In the genomic region with DNA sequence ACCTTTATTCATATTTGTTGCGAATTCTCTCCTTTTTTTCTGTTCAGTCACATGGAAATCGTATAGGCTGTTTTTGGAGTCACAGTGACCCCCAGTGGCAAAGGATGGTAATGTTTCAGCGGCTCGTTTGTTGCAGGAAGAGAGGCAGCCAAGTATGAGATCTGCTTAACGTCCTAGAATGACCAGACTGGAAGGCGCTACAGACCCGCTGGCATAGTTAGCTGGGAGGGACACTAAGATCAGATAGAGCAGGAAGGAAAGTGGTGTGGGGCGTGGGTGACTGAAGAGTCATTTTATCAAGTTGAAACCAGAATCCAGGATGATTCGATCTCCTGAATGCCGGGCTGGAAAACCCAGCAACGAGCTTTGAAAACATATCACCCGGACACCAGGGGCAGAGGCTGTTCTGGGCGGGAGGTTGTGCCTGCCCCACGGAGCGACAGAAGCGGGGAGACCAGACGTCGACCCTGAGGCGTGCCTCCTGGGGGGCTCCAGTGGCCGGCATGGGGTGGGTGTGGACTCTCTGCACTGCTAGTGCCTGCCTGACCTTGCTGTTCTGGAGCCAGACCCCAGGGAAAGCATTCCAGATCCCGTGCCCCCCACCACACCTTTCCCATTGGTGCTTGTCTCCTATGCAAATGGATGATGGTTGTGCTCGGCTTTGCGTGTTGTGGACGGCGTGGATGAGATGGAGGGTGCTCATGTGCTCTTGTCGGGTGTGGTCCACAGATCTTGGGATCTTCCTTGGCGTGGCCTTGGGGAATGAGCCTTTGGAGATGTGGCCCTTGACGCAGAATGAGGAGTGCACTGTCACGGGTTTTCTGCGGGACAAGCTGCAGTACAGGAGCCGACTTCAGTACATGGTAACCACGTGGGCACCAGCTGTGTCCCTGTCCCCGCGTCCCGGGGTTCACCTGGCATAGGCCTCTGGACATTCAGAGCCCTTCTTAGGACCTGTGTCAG, we compare ENCODE assay signal across 1 cellular context.
A peak's percentile ranks its signal among the peaks of the same experiment; 100 is the strongest.
TF ChIP-seq lines count a peak whose summit lies in the region.

No MANE protein-coding gene starts in this region.

TF ChIP-seq in K562, 482 proteins besides CTCF, POLR2A, EP300 and RAD21 (continued from another document and continues in another):
- TF ChIP-seq, protein P1, sequence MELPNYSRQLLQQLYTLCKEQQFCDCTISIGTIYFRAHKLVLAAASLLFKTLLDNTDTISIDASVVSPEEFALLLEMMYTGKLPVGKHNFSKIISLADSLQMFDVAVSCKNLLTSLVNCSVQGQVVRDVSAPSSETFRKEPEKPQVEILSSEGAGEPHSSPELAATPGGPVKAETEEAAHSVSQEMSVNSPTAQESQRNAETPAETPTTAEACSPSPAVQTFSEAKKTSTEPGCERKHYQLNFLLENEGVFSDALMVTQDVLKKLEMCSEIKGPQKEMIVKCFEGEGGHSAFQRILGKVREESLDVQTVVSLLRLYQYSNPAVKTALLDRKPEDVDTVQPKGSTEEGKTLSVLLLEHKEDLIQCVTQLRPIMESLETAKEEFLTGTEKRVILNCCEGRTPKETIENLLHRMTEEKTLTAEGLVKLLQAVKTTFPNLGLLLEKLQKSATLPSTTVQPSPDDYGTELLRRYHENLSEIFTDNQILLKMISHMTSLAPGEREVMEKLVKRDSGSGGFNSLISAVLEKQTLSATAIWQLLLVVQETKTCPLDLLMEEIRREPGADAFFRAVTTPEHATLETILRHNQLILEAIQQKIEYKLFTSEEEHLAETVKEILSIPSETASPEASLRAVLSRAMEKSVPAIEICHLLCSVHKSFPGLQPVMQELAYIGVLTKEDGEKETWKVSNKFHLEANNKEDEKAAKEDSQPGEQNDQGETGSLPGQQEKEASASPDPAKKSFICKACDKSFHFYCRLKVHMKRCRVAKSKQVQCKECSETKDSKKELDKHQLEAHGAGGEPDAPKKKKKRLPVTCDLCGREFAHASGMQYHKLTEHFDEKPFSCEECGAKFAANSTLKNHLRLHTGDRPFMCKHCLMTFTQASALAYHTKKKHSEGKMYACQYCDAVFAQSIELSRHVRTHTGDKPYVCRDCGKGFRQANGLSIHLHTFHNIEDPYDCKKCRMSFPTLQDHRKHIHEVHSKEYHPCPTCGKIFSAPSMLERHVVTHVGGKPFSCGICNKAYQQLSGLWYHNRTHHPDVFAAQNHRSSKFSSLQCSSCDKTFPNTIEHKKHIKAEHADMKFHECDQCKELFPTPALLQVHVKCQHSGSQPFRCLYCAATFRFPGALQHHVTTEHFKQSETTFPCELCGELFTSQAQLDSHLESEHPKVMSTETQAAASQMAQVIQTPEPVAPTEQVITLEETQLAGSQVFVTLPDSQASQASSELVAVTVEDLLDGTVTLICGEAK (IDR thresholded peaks at IDR 0.05), result 0 out of 2 replicates have a peak, but pooled peaks have one; percentile 20
- TF ChIP-seq, protein P1 (CRISPR knock-in tag; IDR thresholded peaks at IDR 0.05), result no peak
- TF ChIP-seq TCFL5 (CRISPR knock-in tag; conservative IDR thresholded peaks at IDR 0.05), result no peak
- TF ChIP-seq SMARCE1 (IDR thresholded peaks at IDR 0.05), result peak; percentile 60; the same call in 1 of the 2 replicates
- TF ChIP-seq STAT5A (IDR thresholded peaks at IDR 0.05; ENCODE audit: borderline replicate concordance, low read length), result no peak
- no peak for TF ChIP-seq CBX1 (IDR thresholded peaks at IDR 0.05; ENCODE audit: low read depth)
- TF ChIP-seq, protein P2, sequence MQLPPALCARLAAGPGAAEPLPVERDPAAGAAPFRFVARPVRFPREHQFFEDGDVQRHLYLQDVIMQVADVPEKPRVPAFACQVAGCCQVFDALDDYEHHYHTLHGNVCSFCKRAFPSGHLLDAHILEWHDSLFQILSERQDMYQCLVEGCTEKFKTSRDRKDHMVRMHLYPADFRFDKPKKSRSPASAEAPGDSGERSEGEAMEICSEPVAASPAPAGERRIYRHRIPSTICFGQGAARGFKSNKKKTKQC (CRISPR knock-in tag; IDR thresholded peaks at IDR 0.05), result 0 out of 2 replicates have a peak, but pooled peaks have one; percentile 51
- no peak for TF ChIP-seq ZNF699 (CRISPR knock-in tag; IDR thresholded peaks at IDR 0.05; ENCODE audit: insufficient replicate concordance)
- TF ChIP-seq, protein P3, sequence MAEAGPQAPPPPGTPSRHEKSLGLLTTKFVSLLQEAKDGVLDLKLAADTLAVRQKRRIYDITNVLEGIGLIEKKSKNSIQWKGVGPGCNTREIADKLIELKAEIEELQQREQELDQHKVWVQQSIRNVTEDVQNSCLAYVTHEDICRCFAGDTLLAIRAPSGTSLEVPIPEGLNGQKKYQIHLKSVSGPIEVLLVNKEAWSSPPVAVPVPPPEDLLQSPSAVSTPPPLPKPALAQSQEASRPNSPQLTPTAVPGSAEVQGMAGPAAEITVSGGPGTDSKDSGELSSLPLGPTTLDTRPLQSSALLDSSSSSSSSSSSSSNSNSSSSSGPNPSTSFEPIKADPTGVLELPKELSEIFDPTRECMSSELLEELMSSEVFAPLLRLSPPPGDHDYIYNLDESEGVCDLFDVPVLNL (CRISPR knock-in tag; IDR thresholded peaks at IDR 0.05; ENCODE audit: low read depth), result no peak
- no peak for TF ChIP-seq KHSRP (IDR thresholded peaks at IDR 0.05)
- TF ChIP-seq GTF3C2 (IDR thresholded peaks at IDR 0.05; ENCODE audit: borderline replicate concordance, extremely low read depth, insufficient read length), result no peak
- no peak for TF ChIP-seq POLR3A (IDR thresholded peaks at IDR 0.05; ENCODE audit: borderline replicate concordance, extremely low read depth, insufficient read depth, insufficient read length)
- no peak for TF ChIP-seq ZKSCAN3 (CRISPR knock-in tag; IDR thresholded peaks at IDR 0.05)
- TF ChIP-seq, protein P4, sequence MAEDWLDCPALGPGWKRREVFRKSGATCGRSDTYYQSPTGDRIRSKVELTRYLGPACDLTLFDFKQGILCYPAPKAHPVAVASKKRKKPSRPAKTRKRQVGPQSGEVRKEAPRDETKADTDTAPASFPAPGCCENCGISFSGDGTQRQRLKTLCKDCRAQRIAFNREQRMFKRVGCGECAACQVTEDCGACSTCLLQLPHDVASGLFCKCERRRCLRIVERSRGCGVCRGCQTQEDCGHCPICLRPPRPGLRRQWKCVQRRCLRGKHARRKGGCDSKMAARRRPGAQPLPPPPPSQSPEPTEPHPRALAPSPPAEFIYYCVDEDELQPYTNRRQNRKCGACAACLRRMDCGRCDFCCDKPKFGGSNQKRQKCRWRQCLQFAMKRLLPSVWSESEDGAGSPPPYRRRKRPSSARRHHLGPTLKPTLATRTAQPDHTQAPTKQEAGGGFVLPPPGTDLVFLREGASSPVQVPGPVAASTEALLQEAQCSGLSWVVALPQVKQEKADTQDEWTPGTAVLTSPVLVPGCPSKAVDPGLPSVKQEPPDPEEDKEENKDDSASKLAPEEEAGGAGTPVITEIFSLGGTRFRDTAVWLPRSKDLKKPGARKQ (CRISPR knock-in tag; IDR thresholded peaks at IDR 0.05), result peak; percentile 68; the same call in 1 of the 2 replicates
- TF ChIP-seq NR2F6 (CRISPR knock-in tag; IDR thresholded peaks at IDR 0.05), result no peak
- TF ChIP-seq SIN3A (IDR thresholded peaks at IDR 0.05; ENCODE audit: borderline replicate concordance in 2 of 2, control insufficient read depth in 1 of 2, low read depth in 2 of 2, low read length in 2 of 2), result peak in 1 of 2 experiments; percentile 4; a peak in 1 of 4 replicates
- no peak; a peak in 1 of 4 replicates for TF ChIP-seq TEAD1 (CRISPR knock-in tag; IDR thresholded peaks at IDR 0.05)
- TF ChIP-seq KDM2B (CRISPR knock-in tag; IDR thresholded peaks at IDR 0.05), result no peak
- no peak for TF ChIP-seq ZNF23 (CRISPR knock-in tag; IDR thresholded peaks at IDR 0.05)
- TF ChIP-seq SIX5 (IDR thresholded peaks at IDR 0.05; ENCODE audit: borderline replicate concordance in 1 of 2, insufficient read depth in 1 of 2, low read depth in 1 of 2, low read length in 2 of 2), result no peak
- no peak for TF ChIP-seq ZNF282 (CRISPR knock-in tag; IDR thresholded peaks at IDR 0.05)
- no peak for TF ChIP-seq ERF (CRISPR knock-in tag; IDR thresholded peaks at IDR 0.05)
- no peak for TF ChIP-seq BACH1 (tag; IDR thresholded peaks at IDR 0.05)
- peak; percentile 52; the same call in 1 of the 2 replicates for TF ChIP-seq L3MBTL2 (IDR thresholded peaks at IDR 0.05)
- TF ChIP-seq GTF2A2 (tag; IDR thresholded peaks at IDR 0.05), result no peak
- TF ChIP-seq SRSF1 (IDR thresholded peaks at IDR 0.05; ENCODE audit: low read depth, low read length), result no peak
- TF ChIP-seq TOE1 (IDR thresholded peaks at IDR 0.05; ENCODE audit: borderline replicate concordance), result peak; percentile 54; the same call in 1 of the 2 replicates
- no peak for TF ChIP-seq TOE1 (CRISPR knock-in tag; IDR thresholded peaks at IDR 0.05; ENCODE audit: borderline replicate concordance, low read depth)
- TF ChIP-seq POLR2G (IDR thresholded peaks at IDR 0.05; ENCODE audit: low read depth, low read length), result peak; percentile 38; the same call in 1 of the 2 replicates
- TF ChIP-seq MNT (conservative IDR thresholded peaks at IDR 0.05), result peak; percentile 40 to 54; a peak in 3 of 4 replicates
- no peak for TF ChIP-seq HINFP (tag; conservative IDR thresholded peaks at IDR 0.05; ENCODE audit: low read depth)
- no peak for TF ChIP-seq HES1 (IDR thresholded peaks at IDR 0.05; ENCODE audit: low read depth)
